ENCODE assay signal across 9 cellular contexts in the genomic region with DNA sequence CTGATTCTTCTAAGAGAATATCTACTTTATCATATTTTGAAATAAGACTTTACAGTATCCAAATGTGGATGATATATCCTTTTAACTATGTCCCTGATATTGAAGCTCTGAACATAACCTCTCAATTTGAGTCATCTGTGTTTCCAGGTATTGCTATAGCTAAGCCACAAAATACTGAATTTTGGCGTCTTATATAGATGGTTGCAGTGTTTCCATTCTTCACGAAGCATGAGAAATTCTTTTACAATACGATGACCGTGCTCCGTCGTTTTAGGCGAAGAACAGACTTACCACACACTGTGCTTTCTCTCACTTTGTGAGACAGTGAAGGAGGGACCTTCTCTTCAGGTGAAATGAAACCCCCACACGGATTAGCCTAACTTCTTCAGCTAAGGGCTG. TPM values are rescaled to one million over a fixed set of nuclear protein-coding genes. Genes with fewer than 3 reads are reported as not detected.
DNase-seq lines count a peak whose midpoint lies in the region; ATAC-seq and TF ChIP-seq lines count a peak whose summit lies in the region.
"Had no signal": no experiment of that assay in that cellular context is flagged by ENCODE, and none has a peak within 500 bp of the region (broad histone marks: within the 10 kb centered on the region; RNA-seq: fewer than 3 reads in every experiment).

No MANE protein-coding gene starts in this region.

- TF ChIP-seq CTCF in ascending aorta (IDR thresholded peaks at IDR 0.05): no peak
- no peak for TF ChIP-seq CTCF in neural crest cell (conservative IDR thresholded peaks at IDR 0.05)

- H3K9me3 Mint-ChIP-seq in neural crest cell: no peaks in the 10 kb centered on the region

- peak overlapping the region; percentile 71; the same call in 1 of the 2 replicates for H3K9ac ChIP-seq in BLaER1

- peak overlapping the region; percentile 74; the same call in 1 of the 2 replicates for H3K27ac ChIP-seq in BLaER1
- peak overlapping the region; percentile 55 for H3K27ac ChIP-seq in KOPT-K1 (ENCODE audit: low read depth, low read length, poor library complexity, severe bottlenecking)
- H3K27ac ChIP-seq in ascending aorta: peak overlapping the region; percentile 83 to 86
- H3K27ac ChIP-seq in aorta (ENCODE audit: low read depth in 1 of 2, low read length in 2 of 2): no peak overlapping the region

- H3K4me1 ChIP-seq in BLaER1 (peaks cover 100% of the 10 kb centered on the region), ascending aorta (peaks cover 8 to 47% of the 10 kb centered on the region in 2 donors), aorta (ENCODE audit: control insufficient read depth in 1 of 2, insufficient read depth in 2 of 2, low read length in 2 of 2) (peaks cover 0 to 4% of the 10 kb centered on the region in 2 donors)

- peak overlapping the region; percentile 97 for H3K4me2 ChIP-seq in BLaER1

- H3K4me3 ChIP-seq in BLaER1 (peak overlapping the region; percentile 64), ascending aorta (no peak overlapping the region), aorta (ENCODE audit: low read length in 2 of 2) (no peak overlapping the region)

- intact Hi-C loops in ascending aorta (cut with DNase I) (loop anchor here (5.0 kb wide), 1 partner anchor 70 kb away; no protein-coding TSS in a partner anchor), aorta (cut with DNase I) (loop anchor here (2.0 to 5.0 kb wide), 3 partner anchors 72 to 75 kb away; no protein-coding TSS in a partner anchor)

- no peak overlapping the region for H3K4me3 Mint-ChIP-seq in neural crest cell

- H3K27me3 ChIP-seq in BLaER1: no peaks in the 10 kb centered on the region
- H3K27me3 ChIP-seq in ascending aorta: no peaks in the 10 kb centered on the region
- no peaks in the 10 kb centered on the region for H3K27me3 ChIP-seq in aorta (ENCODE audit: control insufficient read depth in 1 of 2, insufficient read depth in 2 of 2, low read length in 1 of 2)
- H3K27me3 ChIP-seq: sigmoid colon had no signal

- ATAC-seq in GM21786 (IDR thresholded peaks at IDR 0.05; ENCODE audit: unreplicated experiment): no peak
- ATAC-seq in aorta (ENCODE audit: low FRiP score): no peak
- no peak for ATAC-seq in GM21515 (IDR thresholded peaks at IDR 0.05; ENCODE audit: unreplicated experiment)
- ATAC-seq in GM19452 (IDR thresholded peaks at IDR 0.05; ENCODE audit: unreplicated experiment): no peak

- H3K36me3 Mint-ChIP-seq in neural crest cell (ENCODE audit: low read depth): peaks cover 2% of the 10 kb centered on the region

- H3K27me3 Mint-ChIP-seq in neural crest cell (ENCODE audit: low read depth): no peaks in the 10 kb centered on the region

- H3K27ac Mint-ChIP-seq in neural crest cell (ENCODE audit: unreplicated experiment): peak overlapping the region; percentile 43

- peaks cover 24% of the 10 kb centered on the region for H4K20me1 ChIP-seq in BLaER1

- DNase-seq in ascending aorta (ENCODE audit: low spot score in 2 of 2): no peak
- no peak for DNase-seq in neural crest cell (ENCODE audit: low read depth, low spot score)
- no peak for DNase-seq in aorta

- H3K36me3 ChIP-seq in BLaER1 (peaks cover 7% of the 10 kb centered on the region; the same call in 1 of the 2 replicates), KOPT-K1 (ENCODE audit: insufficient read depth, low read length) (no peaks in the 10 kb centered on the region), ascending aorta (peaks cover 0 to 7% of the 10 kb centered on the region in 2 donors), aorta (ENCODE audit: control insufficient read depth in 1 of 2, insufficient read depth in 2 of 2, low read length in 1 of 2) (peaks cover 0 to 3% of the 10 kb centered on the region in 2 donors)
- H3K36me3 ChIP-seq: sigmoid colon had no signal

- 76 to 79% methylated on average over 8 of the region's 8 CpGs for WGBS in aorta, 2 donors

- H3K4me1 Mint-ChIP-seq in neural crest cell: peaks cover 64% of the 10 kb centered on the region

- no peaks in the 10 kb centered on the region for H3K9me3 ChIP-seq in BLaER1
- no peaks in the 10 kb centered on the region for H3K9me3 ChIP-seq in KOPT-K1 (ENCODE audit: insufficient read depth, low read length, poor library complexity, severe bottlenecking)
- H3K9me3 ChIP-seq in ascending aorta: no peaks in the 10 kb centered on the region
- no peaks in the 10 kb centered on the region for H3K9me3 ChIP-seq in aorta (ENCODE audit: control insufficient read depth, low read length)
- H3K9me3 ChIP-seq: sigmoid colon had no signal

RNA-seq across cellular contexts. Expression of gene LRRFIP1, which starts 45.3 kb away (rescaled TPM):
- total RNA-seq in ascending aorta: 133 TPM
- total RNA-seq in neural crest cell: 37.1 and 38.5 TPM in 2 replicates
- total RNA-seq in aorta: 100 to 1,000 TPM; 234 to 348 TPM
- polyA plus RNA-seq in aorta: 100 to 1,000 TPM; 100 to 105 TPM

Comparison
In these comparisons a context has a peak if more than half of its experiments do, and no peak if none do; other contexts are left out.
1. H3K27ac ChIP-seq: peak in BLaER1 (single experiment), KOPT-K1 (single experiment) and ascending aorta (2 of 2); none in aorta (0 of 2).